In genomic region chr2:187676047-187676446, GRCh38 we compare ENCODE assay signal across 7 cellular contexts.
DNase-seq lines count a peak whose midpoint lies in the region; ATAC-seq and TF ChIP-seq lines count a peak whose summit lies in the region.
"Not testable (repeated sequence)": the region's sequence is repeated elsewhere in the genome, so short reads cannot be mapped to it uniquely, and the experiment has no call there.

No MANE protein-coding gene starts in this region.

- not testable (repeated sequence) for H2AFZ ChIP-seq in GM23338

- not testable (repeated sequence) for H4K5ac ChIP-seq in mesendoderm (ENCODE audit: low read length)

- not testable (repeated sequence) for H4K8ac ChIP-seq in mesendoderm (ENCODE audit: low read depth, low read length)

- H2BK120ac ChIP-seq in mesendoderm (ENCODE audit: low read depth, low read length) = not testable (repeated sequence)

- not testable (repeated sequence) for H3K27me3 Mint-ChIP-seq in GM23338 (ENCODE audit: insufficient read depth, low read depth, poor library complexity); endodermal cell (ENCODE audit: insufficient read depth)

- peak overlapping the region; percentile 44 for H3K4me2 ChIP-seq in GM23338
- not testable (repeated sequence) for H3K4me2 ChIP-seq in mesendoderm (ENCODE audit: low read length)

- H3K9me3 ChIP-seq in HUES48 (ENCODE audit: control insufficient read depth, insufficient read depth, low read length); HUES64 (ENCODE audit: insufficient read depth, low read depth, low read length); endodermal cell (ENCODE audit: control insufficient read depth, low read length); iPS-18a (ENCODE audit: control insufficient read depth, low read depth, low read length): not testable (repeated sequence)

- H3K4me1 ChIP-seq in GM23338 (ENCODE audit: insufficient read depth) (peaks cover 43% of the 10 kb centered on the region), HUES48 (ENCODE audit: control insufficient read depth, insufficient read depth, low read length) (peaks cover 37% of the 10 kb centered on the region), HUES64 (ENCODE audit: insufficient read depth, low read length) (peaks cover 30% of the 10 kb centered on the region), iPS-18a (ENCODE audit: control insufficient read depth, low read depth, low read length) (peaks cover 23% of the 10 kb centered on the region)
- not testable (repeated sequence) for H3K4me1 ChIP-seq in endodermal cell (ENCODE audit: control insufficient read depth, insufficient read depth, low read length); mesendoderm (ENCODE audit: control insufficient read depth, low read depth, low read length)

- H3K79me1 ChIP-seq in mesendoderm (ENCODE audit: low read length) = not testable (repeated sequence)

- H3K23ac ChIP-seq in mesendoderm (ENCODE audit: low read length) = not testable (repeated sequence)

- not testable (repeated sequence) for H3K9me2 ChIP-seq in GM23338 (ENCODE audit: insufficient read depth)

- H2BK15ac ChIP-seq in mesendoderm (replicated peaks; ENCODE audit: low read depth) = not testable (repeated sequence)

- H3K9ac ChIP-seq in HUES48 (ENCODE audit: low read depth, low read length) = peak overlapping the region; percentile 35; the same call in 1 of the 2 replicates
- H3K9ac ChIP-seq in HUES64 (ENCODE audit: low read depth, low read length); endodermal cell (ENCODE audit: extremely low read depth, low read length, poor library complexity, severe bottlenecking); mesendoderm (ENCODE audit: low read length): not testable (repeated sequence)
- H3K9ac ChIP-seq in iPS-18a (ENCODE audit: low read length) = peak overlapping the region; percentile 5

- not testable (repeated sequence) for H2BK5ac ChIP-seq in mesendoderm (ENCODE audit: low read length)

- peaks cover 41% of the 10 kb centered on the region for H3K79me2 ChIP-seq in GM23338 (replicated peaks; ENCODE audit: insufficient read depth)
- not testable (repeated sequence) for H3K79me2 ChIP-seq in mesendoderm (ENCODE audit: control insufficient read depth, insufficient read depth, low read length)

- H3K4me1 Mint-ChIP-seq in GM23338 = peaks cover 44% of the 10 kb centered on the region
- peaks cover 28% of the 10 kb centered on the region for H3K4me1 Mint-ChIP-seq in endodermal cell

- H3K4me3 Mint-ChIP-seq in GM23338 (peak overlapping the region; percentile 76; the same call in 2 of the 3 replicates), endodermal cell (peak overlapping the region; percentile 58)

- not testable (repeated sequence) for H3K56ac ChIP-seq in mesendoderm (ENCODE audit: low read length)

- H3K9me3 Mint-ChIP-seq in GM23338 = peaks cover 28% of the 10 kb centered on the region
- peaks cover 17% of the 10 kb centered on the region for H3K9me3 Mint-ChIP-seq in endodermal cell

- not testable (repeated sequence) for H3K18ac ChIP-seq in mesendoderm (ENCODE audit: low read length)

- peak; percentile 43; the same call in 2 of the 3 replicates for ATAC-seq in GM23338

- H3K36me3 Mint-ChIP-seq in GM23338 (ENCODE audit: low read depth) (peaks cover 43% of the 10 kb centered on the region), endodermal cell (ENCODE audit: low read depth) (peaks cover 15% of the 10 kb centered on the region)

- peak overlapping the region; percentile 61; the same call in 1 of the 2 replicates for H3K4me3 ChIP-seq in GM23338
- H3K4me3 ChIP-seq in HUES48 (ENCODE audit: low read depth, low read length) = peak overlapping the region; percentile 42
- not testable (repeated sequence) for H3K4me3 ChIP-seq in HUES64 (ENCODE audit: low read length); endodermal cell (ENCODE audit: low read length); mesendoderm (ENCODE audit: low read length)
- H3K4me3 ChIP-seq in iPS-18a (ENCODE audit: low read length) = peak overlapping the region; percentile 72

- peak; percentile 31 for DNase-seq in ELF-1 (ENCODE audit: low read depth, low spot score)
- peak; percentile 36 for DNase-seq in GM23338 (ENCODE audit: low spot score)
- DNase-seq in endodermal cell = peak; percentile 66
- DNase-seq in mesendoderm = peak; percentile 8

- peak overlapping the region; percentile 85 for H3K27ac ChIP-seq in GM23338 (ENCODE audit: low read depth)
- peak overlapping the region; percentile 75 for H3K27ac ChIP-seq in HUES48 (ENCODE audit: low read depth, low read length)
- H3K27ac ChIP-seq in HUES64 (ENCODE audit: low read depth, low read length) = peak overlapping the region; percentile 27; the same call in 1 of the 2 replicates
- H3K27ac ChIP-seq in endodermal cell (ENCODE audit: low read depth, low read length); iPS-18a (ENCODE audit: low read length); mesendoderm (ENCODE audit: low read depth, low read length): not testable (repeated sequence)

- not testable (repeated sequence) for H2AK5ac ChIP-seq in mesendoderm (ENCODE audit: low read length)

- 45% methylated on average over 2 of the region's 2 CpGs for WGBS in HUES64
- WGBS in endodermal cell (ENCODE audit: insufficient coverage in 1 of 2, insufficient read length in 1 of 2), 2 experiments = 70 to 79% methylated on average over 2 of the region's 2 CpGs
- no CpG with 5 or more reads among the region's 2 CpGs for WGBS in mesendoderm (ENCODE audit: extremely low coverage, insufficient coverage, low lambda C conversion rate)

- H3K4ac ChIP-seq in mesendoderm (ENCODE audit: low read depth, low read length) = not testable (repeated sequence)

- not testable (repeated sequence) for H3F3A ChIP-seq in GM23338 (replicated peaks; ENCODE audit: low read depth)

- H3K36me3 ChIP-seq in GM23338 (ENCODE audit: insufficient read depth); HUES48 (ENCODE audit: control insufficient read depth, insufficient read depth, low read length); HUES64 (ENCODE audit: insufficient read depth, low read length); endodermal cell (ENCODE audit: control insufficient read depth, insufficient read depth, low read length); iPS-18a (ENCODE audit: control insufficient read depth, low read depth, low read length); mesendoderm (ENCODE audit: control insufficient read depth, insufficient read depth, low read length): not testable (repeated sequence)

- not testable (repeated sequence) for H4K20me1 ChIP-seq in GM23338 (replicated peaks; ENCODE audit: insufficient read depth)

- TF ChIP-seq CTCF in GM23338 (conservative IDR thresholded peaks at IDR 0.05; ENCODE audit: low read depth in 2 of 2); endodermal cell (conservative IDR thresholded peaks at IDR 0.05): not testable (repeated sequence)

- not testable (repeated sequence) for H3K27me3 ChIP-seq in GM23338 (ENCODE audit: insufficient read depth); HUES48 (ENCODE audit: control insufficient read depth, insufficient read depth, low read length); HUES64 (ENCODE audit: insufficient read depth, low read length); endodermal cell (ENCODE audit: control insufficient read depth, insufficient read depth, low read length, poor library complexity, severe bottlenecking); iPS-18a (ENCODE audit: control insufficient read depth, insufficient read depth, low read length); mesendoderm (ENCODE audit: insufficient read depth, low read length, poor library complexity)

- H3K27ac Mint-ChIP-seq in GM23338 (peak overlapping the region; percentile 96), endodermal cell (peak overlapping the region; percentile 31)

TF ChIP-seq in GM23338, 12 proteins besides CTCF, POLR2A, EP300 and RAD21:
- TF ChIP-seq POLR2AphosphoS5 (IDR thresholded peaks at IDR 0.05; ENCODE audit: low read depth) (0 out of 2 replicates have a peak, but pooled peaks have one; percentile 35), ZNF114 (CRISPR knock-in tag; IDR thresholded peaks at IDR 0.05) (0 out of 2 replicates have a peak, but pooled peaks have one; percentile 35)

Comparison
In these comparisons a context has a peak if more than half of its experiments do, and no peak if none do; other contexts are left out.
1. DNase-seq: peak in every context shown above with its lines; median percentile 66 in endodermal cell; 36 in GM23338; 31 in ELF-1; 8 in mesendoderm.